8 cellular contexts compared by ENCODE assay signal in the genomic region with DNA sequence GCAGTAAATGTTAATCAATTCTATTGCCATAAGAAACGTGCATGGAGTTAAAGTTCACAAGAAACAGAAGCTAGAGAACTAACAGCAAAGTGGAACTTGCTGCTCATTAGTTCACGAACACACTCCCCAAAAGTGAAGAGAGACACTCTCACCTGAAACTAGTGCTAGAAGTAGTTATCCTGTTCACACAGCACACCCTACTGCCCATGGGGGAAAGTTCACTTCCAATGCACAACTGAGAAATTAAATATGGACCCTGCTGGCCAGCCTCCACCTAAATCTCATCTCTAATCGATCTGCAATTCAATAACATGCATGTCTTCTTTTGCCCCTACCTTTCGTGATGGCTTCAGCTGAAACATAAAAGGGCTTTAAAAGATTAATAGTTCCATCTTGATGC. TPM values are rescaled to one million over a fixed set of nuclear protein-coding genes. Genes with fewer than 3 reads are reported as not detected.
DNase-seq lines count a peak whose midpoint lies in the region; ATAC-seq, FAIRE-seq and TF ChIP-seq lines count a peak whose summit lies in the region.

No MANE protein-coding gene starts in this region.

- POLR2A ChIA-PET in AG04449 (lab: Yijun Ruan, JAX) = no interaction called here

- H3K4me1 ChIP-seq in OCI-LY3 (ENCODE audit: low read length) (no peaks in the 10 kb centered on the region), colonic mucosa (no peaks in the 10 kb centered on the region)

- CTCF ChIA-PET in AG04449 (lab: Yijun Ruan, JAX) = interaction anchor here (0.9 to 9.7 kb wide), 22 partner anchors 10 to 309 kb away, joined by 3 to 254 read pairs (median 8); a partner anchor contains a TSS

- peak; percentile 85 for FAIRE-seq in GM12892 (lab: Jason Lieb, UNC)

- H3K4me3 ChIP-seq in AG04449 (ENCODE audit: low read depth, low read length) (no peak overlapping the region), OCI-LY3 (ENCODE audit: low read length) (peak overlapping the region; percentile 25; the same call in 1 of the 2 replicates), colonic mucosa (no peak overlapping the region)

- intact Hi-C loops in colonic mucosa (cut with DNase I) = no loop called here

- no peaks in the 10 kb centered on the region for H3K9me3 ChIP-seq in OCI-LY3 (ENCODE audit: insufficient read depth, low read length)
- no peaks in the 10 kb centered on the region for H3K9me3 ChIP-seq in colonic mucosa

- TF ChIP-seq POLR2A in GM12892 (IDR thresholded peaks at IDR 0.05; ENCODE audit: low read depth, low read length) = no peak

- DNase-seq in AG04449 (ENCODE audit: low read depth, low spot score) = no peak
- DNase-seq in GM12892 (ENCODE audit: insufficient read length) = peak; percentile 7
- peak; percentile 32 for DNase-seq in colonic mucosa
- peak; percentile 27 for DNase-seq in mucosa of gallbladder (ENCODE audit: low spot score)
- DNase-seq in COLO829 (ENCODE audit: low spot score) = no peak
- DNase-seq in HPDE6-E6E7 (ENCODE audit: extremely low spot score) = no peak

- peak; percentile 95 for ATAC-seq in HG02852 (IDR thresholded peaks at IDR 0.05; ENCODE audit: unreplicated experiment)

- H3K27me3 ChIP-seq in OCI-LY3 (ENCODE audit: low read depth, low read length) (peaks cover 7% of the 10 kb centered on the region), colonic mucosa (no peaks in the 10 kb centered on the region)

- peak overlapping the region; percentile 32; the same call in 1 of the 2 replicates for H2AFZ ChIP-seq in OCI-LY3 (ENCODE audit: low read depth, low read length)

- H3K27ac ChIP-seq in OCI-LY3 (ENCODE audit: low read length) (no peak overlapping the region), colonic mucosa (no peak overlapping the region)

- H3K4me2 ChIP-seq in OCI-LY3 (ENCODE audit: low read length) = peak overlapping the region; percentile 48

- no peak overlapping the region for H3K9ac ChIP-seq in OCI-LY3 (ENCODE audit: low read length)
- no peak overlapping the region for H3K9ac ChIP-seq in colonic mucosa (ENCODE audit: low read depth in 2 of 2, low read length in 2 of 2)

- no peaks in the 10 kb centered on the region for H3K36me3 ChIP-seq in OCI-LY3 (replicated peaks; ENCODE audit: low read depth, low read length)
- H3K36me3 ChIP-seq in colonic mucosa = no peaks in the 10 kb centered on the region

- H4K20me1 ChIP-seq in OCI-LY3 (ENCODE audit: insufficient read depth, low read length) = no peaks in the 10 kb centered on the region

- TF ChIP-seq CTCF in AG04449 (IDR thresholded peaks at IDR 0.05; ENCODE audit: insufficient read depth, low read length, missing control alignments) = peak; percentile 66
- peak; percentile 72 for TF ChIP-seq CTCF in OCI-LY3 (IDR thresholded peaks at IDR 0.05; ENCODE audit: low read depth, low read length)
- TF ChIP-seq CTCF in colonic mucosa (IDR thresholded peaks at IDR 0.05) = no peak

- H3K79me2 ChIP-seq in OCI-LY3 (ENCODE audit: low read length) = no peaks in the 10 kb centered on the region

RNA-seq across cellular contexts. Expression of a gene that starts 39.4 kb away (rescaled TPM):
- 0.47 TPM for polyA plus RNA-seq in GM12892 (2012; ENCODE audit: missing spikeins)
- 10 to 100 TPM; 13.5 to 21.1 TPM for total RNA-seq in colonic mucosa
- total RNA-seq in mucosa of gallbladder = 34.1 TPM

Comparison
In these comparisons a context has a peak if more than half of its experiments do, and no peak if none do; other contexts are left out.
1. DNase-seq: peak in GM12892 (single experiment), colonic mucosa (single experiment) and mucosa of gallbladder (single experiment); none in AG04449 (single experiment), COLO829 (single experiment) and HPDE6-E6E7 (single experiment).